8 cellular contexts compared by ENCODE assay signal in the genomic region with DNA sequence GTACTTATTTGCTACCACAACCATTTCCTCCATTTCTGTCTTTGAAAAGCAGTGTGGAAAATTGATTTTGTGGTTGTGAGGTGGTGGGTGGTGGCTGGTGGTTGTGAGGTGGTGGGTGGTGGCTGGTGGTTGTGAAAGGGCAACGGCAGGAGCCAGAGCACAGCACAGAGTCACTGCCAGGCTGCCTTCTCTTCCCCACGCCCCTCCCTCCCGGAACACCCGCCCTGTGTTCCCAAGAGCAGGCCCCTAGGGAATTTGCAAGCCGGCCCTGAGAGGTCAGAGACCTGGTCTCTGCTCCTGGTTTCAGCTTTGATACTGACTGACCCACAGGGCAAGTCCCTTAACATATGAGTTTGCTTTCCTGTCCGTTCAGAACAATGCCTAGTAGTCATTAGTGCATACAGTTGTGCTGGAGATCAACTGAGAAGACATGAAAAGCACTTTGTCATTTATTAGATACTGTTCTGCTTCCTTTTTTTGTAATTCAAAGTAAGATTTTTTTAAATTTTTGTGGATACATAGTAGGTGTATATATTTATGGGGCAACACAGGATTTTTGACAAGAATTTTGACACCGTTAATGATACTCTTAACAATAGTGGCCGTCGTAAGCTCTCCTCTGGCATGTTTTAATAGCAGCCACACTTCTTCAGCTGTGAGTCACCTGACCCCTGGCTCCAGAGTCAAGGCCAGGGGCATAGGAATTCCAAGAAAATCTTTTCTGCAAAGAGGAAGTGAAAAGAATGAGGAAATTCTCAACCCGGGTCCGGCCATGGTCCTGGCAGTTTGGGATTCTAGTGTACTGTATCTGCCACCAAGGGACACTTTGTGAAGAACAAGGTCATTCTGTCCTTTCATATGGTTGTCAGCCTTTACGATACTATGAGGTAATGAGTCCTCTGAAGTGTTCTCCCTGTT. TPM values are rescaled to one million over a fixed set of nuclear protein-coding genes. Genes with fewer than 3 reads are reported as not detected.
DNase-seq lines count a peak whose midpoint lies in the region; ATAC-seq and TF ChIP-seq lines count a peak whose summit lies in the region.
"Had no signal": no experiment of that assay in that cellular context is flagged by ENCODE, and none has a peak within 500 bp of the region (broad histone marks: within the 10 kb centered on the region; RNA-seq: fewer than 3 reads in every experiment).

No MANE protein-coding gene starts in this region.

- H3K9ac ChIP-seq in skeletal muscle tissue (ENCODE audit: low read depth in 1 of 3, low read length in 3 of 3): no peak overlapping the region

- no peak for TF ChIP-seq CTCF in left ventricle myocardium inferior (IDR thresholded peaks at IDR 0.05; ENCODE audit: borderline replicate concordance)
- no peak for TF ChIP-seq CTCF in endothelial cell (IDR thresholded peaks at IDR 0.05; ENCODE audit: unreplicated experiment)

- in situ Hi-C loops in HAP-1 (cut with MboI; ENCODE audit: low sequenced_read_pairs): no loop called here

- peaks cover 3% of the 10 kb centered on the region for H3K36me3 Mint-ChIP-seq in T-helper 2 cell treated with Interferon-gamma antibody and Interleukin-4, amounts not matched to agents 5 μg/mL and 100 μg/mL, for 36 hours (ENCODE audit: low read depth)
- no peaks in the 10 kb centered on the region for H3K36me3 Mint-ChIP-seq in endothelial cell (ENCODE audit: low read depth, unreplicated experiment)

- peak overlapping the region; percentile 61 for H3K27ac ChIP-seq in left ventricle myocardium inferior (replicated peaks)
- H3K27ac ChIP-seq in skeletal muscle tissue (ENCODE audit: low read depth, low read length): peak overlapping the region; percentile 12

- H3K27me3 ChIP-seq in HAP-1 (ENCODE audit: low read depth) (no peaks in the 10 kb centered on the region), left ventricle myocardium inferior (ENCODE audit: low read depth) (no peaks in the 10 kb centered on the region), skeletal muscle tissue (ENCODE audit: control insufficient read depth in 3 of 3, insufficient read depth in 3 of 3, low read length in 3 of 3) (no peaks in the 10 kb centered on the region)

- H3K9me3 ChIP-seq in HAP-1: no peaks in the 10 kb centered on the region
- H3K9me3 ChIP-seq in left ventricle myocardium inferior (replicated peaks): no peaks in the 10 kb centered on the region
- H3K9me3 ChIP-seq in skeletal muscle tissue (ENCODE audit: control insufficient read depth in 3 of 3, low read length in 3 of 3): no peaks in the 10 kb centered on the region

- DNase-seq in HAP-1 (ENCODE audit: low spot score in 2 of 2) (peak; percentile 12 to 48), left ventricle myocardium inferior (peak; percentile 43), endothelial cell (ENCODE audit: low spot score) (no peak)
- peak; percentile 23 for DNase-seq in T-helper 2 cell treated with Interferon-gamma antibody and Interleukin-4, amounts not matched to agents 5 μg/mL and 100 μg/mL, for 36 hours (ENCODE audit: low spot score)
- DNase-seq: activated CD4-positive, alpha-beta T cell treated with anti-CD3 and anti-CD28 coated beads for 1 hour had no signal

- H3K4me3 ChIP-seq in HAP-1 (no peak overlapping the region), left ventricle myocardium inferior (no peak overlapping the region), skeletal muscle tissue (ENCODE audit: low read length in 3 of 3) (no peak overlapping the region)

- H3K27me3 Mint-ChIP-seq in T-helper 2 cell treated with Interferon-gamma antibody and Interleukin-4, amounts not matched to agents 5 μg/mL and 100 μg/mL, for 36 hours (ENCODE audit: low read depth): peaks cover 2% of the 10 kb centered on the region
- no peaks in the 10 kb centered on the region for H3K27me3 Mint-ChIP-seq in endothelial cell (ENCODE audit: unreplicated experiment)

- no peak overlapping the region for H3K27ac Mint-ChIP-seq in T-helper 2 cell treated with Interferon-gamma antibody and Interleukin-4, amounts not matched to agents 5 μg/mL and 100 μg/mL, for 36 hours
- no peak overlapping the region for H3K27ac Mint-ChIP-seq in endothelial cell (ENCODE audit: unreplicated experiment)

- peaks cover 3% of the 10 kb centered on the region; the same call in 1 of the 2 replicates for H3K4me1 ChIP-seq in HAP-1
- peaks cover 27% of the 10 kb centered on the region for H3K4me1 ChIP-seq in left ventricle myocardium inferior
- no peaks in the 10 kb centered on the region for H3K4me1 ChIP-seq in skeletal muscle tissue (ENCODE audit: control insufficient read depth in 3 of 3, insufficient read depth in 3 of 3, low read length in 3 of 3)

- intact Hi-C loops in left ventricle myocardium inferior (cut with micrococcal nuclease): no loop called here

- H3K4me3 Mint-ChIP-seq in T-helper 2 cell treated with Interferon-gamma antibody and Interleukin-4, amounts not matched to agents 5 μg/mL and 100 μg/mL, for 36 hours: no peak overlapping the region
- no peak overlapping the region for H3K4me3 Mint-ChIP-seq in endothelial cell (ENCODE audit: unreplicated experiment)

- H3K9me3 Mint-ChIP-seq in T-helper 2 cell treated with Interferon-gamma antibody and Interleukin-4, amounts not matched to agents 5 μg/mL and 100 μg/mL, for 36 hours: no peaks in the 10 kb centered on the region
- no peaks in the 10 kb centered on the region for H3K9me3 Mint-ChIP-seq in endothelial cell (ENCODE audit: unreplicated experiment)

- H3K36me3 ChIP-seq in HAP-1 (replicated peaks): no peaks in the 10 kb centered on the region; the same call in 1 of the 2 replicates
- H3K36me3 ChIP-seq in left ventricle myocardium inferior: peaks cover 38% of the 10 kb centered on the region
- peaks cover 0 to 5% (median 0%) of the 10 kb centered on the region in 3 donors for H3K36me3 ChIP-seq in skeletal muscle tissue (ENCODE audit: control insufficient read depth in 3 of 3, insufficient read depth in 3 of 3, low read length in 3 of 3)

- peaks cover 13% of the 10 kb centered on the region for H3K4me1 Mint-ChIP-seq in T-helper 2 cell treated with Interferon-gamma antibody and Interleukin-4, amounts not matched to agents 5 μg/mL and 100 μg/mL, for 36 hours (ENCODE audit: low read depth)
- H3K4me1 Mint-ChIP-seq in endothelial cell (ENCODE audit: unreplicated experiment): peaks cover 9% of the 10 kb centered on the region

- ATAC-seq in HG03025 (IDR thresholded peaks at IDR 0.05; ENCODE audit: low FRiP score, unreplicated experiment) (no peak), GM18498 (IDR thresholded peaks at IDR 0.05; ENCODE audit: unreplicated experiment) (no peak)

RNA-seq across cellular contexts. Expression of gene ITGA6, which starts 53.2 kb away (rescaled TPM):
- total RNA-seq in left ventricle myocardium inferior (42.0 TPM), skeletal muscle tissue (83.5 TPM), endothelial cell (ENCODE audit: unreplicated experiment) (34.0 TPM)
